ENCODE assay signal across 9 cellular contexts in genomic region chr7:101362334-101363195, GRCh38. TPM values are rescaled to one million over a fixed set of nuclear protein-coding genes. Genes with fewer than 3 reads are reported as not detected.
DNase-seq lines count a peak whose midpoint lies in the region; ATAC-seq and TF ChIP-seq lines count a peak whose summit lies in the region.
"Had no signal": no experiment of that assay in that cellular context is flagged by ENCODE, and none has a peak within 500 bp of the region (broad histone marks: within the 10 kb centered on the region; RNA-seq: fewer than 3 reads in every experiment).

Gene COL26A1 (plus strand): TSS chr7:101362875. CDS start chr7:101363033, 158 bp downstream.

- no peak for TF ChIP-seq EP300 in neural cell (conservative IDR thresholded peaks at IDR 0.05; ENCODE audit: poor library complexity, severe bottlenecking)

- DNase-seq in NCI-H2196 (lab: John Stamatoyannopoulos, UW; ENCODE audit: unreplicated experiment) (peak; percentile 13), NCI-H2196 treated with DMSO at 0.1 percent for 48 hours (lab: John Stamatoyannopoulos, UW; ENCODE audit: unreplicated experiment) (no peak), fibroblast of the aortic adventitia (ENCODE audit: low read depth) (no peak), mesenteric fat pad (ENCODE audit: low spot score) (no peak), GM10248 (ENCODE audit: extremely low spot score) (no peak)
- DNase-seq: DND-41 had no signal

- peak within 1 kb of the TSS; percentile 44 for H3K4me3 ChIP-seq in fibroblast of the aortic adventitia (ENCODE audit: low read depth, low read length)
- peak within 1 kb of the TSS; percentile 97 for H3K4me3 ChIP-seq in neural cell (ENCODE audit: low read length)

- no peaks in the 10 kb centered on the region for H3K9me3 ChIP-seq in neural cell (ENCODE audit: low read length)

- H3K9me2 ChIP-seq in neural cell (ENCODE audit: insufficient read depth, low read length), result no peaks in the 10 kb centered on the region

- no peaks in the 10 kb centered on the region for H4K20me1 ChIP-seq in neural cell (ENCODE audit: insufficient read depth)

- peak within 1 kb of the TSS; percentile 89 for H3K4me2 ChIP-seq in neural cell (ENCODE audit: low read length)

- no peaks in the 10 kb centered on the region for H3K27me3 ChIP-seq in neural cell (ENCODE audit: insufficient read depth, low read depth, low read length)

- H3K27ac ChIP-seq in VCaP, result peak within 1 kb of the TSS; percentile 96
- H3K27ac ChIP-seq in neural cell (ENCODE audit: low read length), result peak within 1 kb of the TSS; percentile 80

- H3F3A ChIP-seq in neural cell (ENCODE audit: insufficient read depth, low read length, poor library complexity, severe bottlenecking), result no peaks in the 10 kb centered on the region

- 0 out of 2 replicates have a peak, but pooled peaks have one; percentile 3 for TF ChIP-seq CTCF in VCaP (conservative IDR thresholded peaks at IDR 0.05)
- TF ChIP-seq CTCF in fibroblast of the aortic adventitia (IDR thresholded peaks at IDR 0.05; ENCODE audit: insufficient read depth, low read length), result no peak
- TF ChIP-seq CTCF in neural cell (IDR thresholded peaks at IDR 0.05; ENCODE audit: poor library complexity, severe bottlenecking), result no peak
- no peak for TF ChIP-seq CTCF in GM10248 (IDR thresholded peaks at IDR 0.05; ENCODE audit: control extremely low read depth, extremely low read depth, low read depth, missing control alignments)

- CTCF ChIA-PET in GM10248 (lab: Yijun Ruan, JAX), result interaction anchor here (0.8 to 2.9 kb wide), 6 partner anchors 12 to 176 kb away, joined by 3 to 7 read pairs (median 4); no protein-coding TSS in a partner anchor

- POLR2A ChIA-PET in GM10248 (lab: Yijun Ruan, JAX), result no interaction called here

- no peak for TF ChIP-seq RAD21 in neural cell (conservative IDR thresholded peaks at IDR 0.05)

- H3K79me2 ChIP-seq in neural cell (replicated peaks; ENCODE audit: insufficient read depth, low read length), result peaks cover 12% of the 10 kb centered on the region

- peak within 1 kb of the TSS; percentile 96 for H3K9ac ChIP-seq in neural cell (ENCODE audit: low read length)

- no peaks in the 10 kb centered on the region for H3K36me3 ChIP-seq in neural cell (ENCODE audit: insufficient read depth, low read length)

- H2AFZ ChIP-seq in neural cell (ENCODE audit: low read depth, low read length), result peak within 1 kb of the TSS; percentile 73

- ATAC-seq in activated CD4-positive, CD25-positive, alpha-beta regulatory T cell treated with anti-CD3 and anti-CD28 coated beads, Interleukin-2, amount 50 U/mL, for 24 hours, result no peak

TF ChIP-seq in neural cell, 6 proteins besides CTCF, POLR2A, EP300 and RAD21:
- peak; percentile 82 for TF ChIP-seq MXI1 (conservative IDR thresholded peaks at IDR 0.05; ENCODE audit: poor library complexity, severe bottlenecking)
- TF ChIP-seq POLR2AphosphoS5 (IDR thresholded peaks at IDR 0.05), result no peak
- TF ChIP-seq, protein P1, sequence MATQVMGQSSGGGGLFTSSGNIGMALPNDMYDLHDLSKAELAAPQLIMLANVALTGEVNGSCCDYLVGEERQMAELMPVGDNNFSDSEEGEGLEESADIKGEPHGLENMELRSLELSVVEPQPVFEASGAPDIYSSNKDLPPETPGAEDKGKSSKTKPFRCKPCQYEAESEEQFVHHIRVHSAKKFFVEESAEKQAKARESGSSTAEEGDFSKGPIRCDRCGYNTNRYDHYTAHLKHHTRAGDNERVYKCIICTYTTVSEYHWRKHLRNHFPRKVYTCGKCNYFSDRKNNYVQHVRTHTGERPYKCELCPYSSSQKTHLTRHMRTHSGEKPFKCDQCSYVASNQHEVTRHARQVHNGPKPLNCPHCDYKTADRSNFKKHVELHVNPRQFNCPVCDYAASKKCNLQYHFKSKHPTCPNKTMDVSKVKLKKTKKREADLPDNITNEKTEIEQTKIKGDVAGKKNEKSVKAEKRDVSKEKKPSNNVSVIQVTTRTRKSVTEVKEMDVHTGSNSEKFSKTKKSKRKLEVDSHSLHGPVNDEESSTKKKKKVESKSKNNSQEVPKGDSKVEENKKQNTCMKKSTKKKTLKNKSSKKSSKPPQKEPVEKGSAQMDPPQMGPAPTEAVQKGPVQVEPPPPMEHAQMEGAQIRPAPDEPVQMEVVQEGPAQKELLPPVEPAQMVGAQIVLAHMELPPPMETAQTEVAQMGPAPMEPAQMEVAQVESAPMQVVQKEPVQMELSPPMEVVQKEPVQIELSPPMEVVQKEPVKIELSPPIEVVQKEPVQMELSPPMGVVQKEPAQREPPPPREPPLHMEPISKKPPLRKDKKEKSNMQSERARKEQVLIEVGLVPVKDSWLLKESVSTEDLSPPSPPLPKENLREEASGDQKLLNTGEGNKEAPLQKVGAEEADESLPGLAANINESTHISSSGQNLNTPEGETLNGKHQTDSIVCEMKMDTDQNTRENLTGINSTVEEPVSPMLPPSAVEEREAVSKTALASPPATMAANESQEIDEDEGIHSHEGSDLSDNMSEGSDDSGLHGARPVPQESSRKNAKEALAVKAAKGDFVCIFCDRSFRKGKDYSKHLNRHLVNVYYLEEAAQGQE (IDR thresholded peaks at IDR 0.05; ENCODE audit: borderline replicate concordance), result peak; percentile 68
- TF ChIP-seq SMC3 (conservative IDR thresholded peaks at IDR 0.05; ENCODE audit: poor library complexity), result no peak

RNA-seq across cellular contexts. Expression of gene COL26A1, which starts in this region (rescaled TPM):
- not detected in 2 replicates for total RNA-seq in fibroblast of the aortic adventitia (ENCODE audit: low replicate concordance)
- polyA plus RNA-seq in neural cell, result 36.6 and 39.0 TPM in 2 replicates
- polyA minus RNA-seq in neural cell, result 40.1 and 43.8 TPM in 2 replicates
- total RNA-seq in mesenteric fat pad, result not detected
